Comparison of ENCODE assay signal across 9 cellular contexts in the genomic region with DNA sequence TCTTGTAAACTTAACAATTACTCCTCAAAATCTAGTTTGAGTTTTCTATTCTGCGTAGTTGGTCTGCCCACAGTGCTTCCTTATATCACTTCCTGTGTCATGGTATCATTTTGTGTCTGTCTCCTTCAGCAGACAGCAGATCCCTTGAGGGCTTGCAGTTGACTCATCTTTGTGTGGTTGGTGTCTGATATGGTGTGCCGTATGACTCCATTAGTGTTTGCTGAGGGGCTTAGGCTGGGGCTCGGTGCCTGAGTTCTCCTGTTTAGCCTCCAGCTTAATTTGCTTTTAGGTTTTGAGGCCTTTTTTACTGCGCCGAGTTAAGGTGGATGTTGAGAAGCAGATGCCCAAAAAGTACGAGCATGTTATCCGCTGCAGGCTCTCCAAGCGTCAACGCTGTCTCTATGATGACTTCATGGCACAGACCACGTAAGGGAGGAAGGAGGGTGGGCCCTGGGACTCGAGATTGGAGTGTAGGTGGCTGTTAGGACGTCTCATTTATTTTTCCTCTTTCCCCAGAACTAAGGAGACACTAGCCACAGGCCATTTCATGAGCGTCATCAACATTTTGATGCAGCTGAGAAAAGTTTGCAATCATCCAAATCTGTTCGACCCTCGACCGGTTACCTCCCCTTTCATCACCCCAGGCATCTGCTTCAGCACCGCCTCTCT. TPM values are rescaled to one million over a fixed set of nuclear protein-coding genes. Genes with fewer than 3 reads are reported as not detected.
A peak's percentile ranks its signal among the peaks of the same experiment; 100 is the strongest.
DNase-seq lines count a peak whose midpoint lies in the region; ATAC-seq and TF ChIP-seq lines count a peak whose summit lies in the region.
"Had no signal": no experiment of that assay in that cellular context is flagged by ENCODE, and none has a peak within 500 bp of the region (broad histone marks: within the 10 kb centered on the region; RNA-seq: fewer than 3 reads in every experiment).

No MANE protein-coding gene starts in this region.

- no peak overlapping the region for H3K4me3 ChIP-seq in epithelial cell of esophagus (ENCODE audit: low read length)
- H3K4me3 ChIP-seq: body of pancreas had no signal

- TF ChIP-seq CTCF in epithelial cell of esophagus (IDR thresholded peaks at IDR 0.05; ENCODE audit: insufficient read depth, low read depth, low read length, missing control alignments): no peak

- ATAC-seq in HG02973 (IDR thresholded peaks at IDR 0.05; ENCODE audit: unreplicated experiment) (peak; percentile 66), GM21717 (IDR thresholded peaks at IDR 0.05; ENCODE audit: unreplicated experiment) (no peak)
- ATAC-seq: body of pancreas had no signal

- peak; percentile 57 for DNase-seq in activated CD4-positive, alpha-beta T cell treated with anti-CD3 and anti-CD28 coated beads for 48 hours
- DNase-seq in epithelial cell of esophagus (ENCODE audit: low read depth) (peak; percentile 80), mucosa of gallbladder (ENCODE audit: low spot score) (no peak), NK-92 (lab: John Stamatoyannopoulos, UW; ENCODE audit: unreplicated experiment) (no peak), NCI-H748 treated with DMSO at 0.1 percent for 48 hours (lab: John Stamatoyannopoulos, UW) (no peak)
- DNase-seq in stimulated activated CD8-positive, alpha-beta memory T cell treated with anti-CD3 and anti-CD28 coated beads, Interleukin-12 subunit alpha, Interleukin-12 subunit beta, amount 100 ng/mL, for 24 hours (ENCODE audit: extremely low read depth): peak; percentile 12

RNA-seq across cellular contexts. Expression of gene SRCAP, which starts 16.9 kb away (rescaled TPM):
- 89.5 TPM for total RNA-seq in mucosa of gallbladder

RNA-seq across cellular contexts. Expression of gene PHKG2, which starts 32.3 kb away (rescaled TPM):
- total RNA-seq in mucosa of gallbladder: 39.2 TPM

RNA-seq across cellular contexts. Expression of gene CFAP119, which starts 46.0 kb away (rescaled TPM):
- total RNA-seq in mucosa of gallbladder: 13.2 TPM

RNA-seq across cellular contexts. Expression of gene RNF40, which starts 46.2 kb away (rescaled TPM):
- total RNA-seq in mucosa of gallbladder: 129 TPM

RNA-seq across cellular contexts. Expression of gene FBRS, which starts 57.7 kb away (rescaled TPM):
- total RNA-seq in mucosa of gallbladder: 84.9 TPM

Comparison
In these comparisons a context has a peak if more than half of its experiments do, and no peak if none do; other contexts are left out.
1. DNase-seq: peak in activated CD4-positive, alpha-beta T cell treated with anti-CD3 and anti-CD28 coated beads for 48 hours (single experiment), epithelial cell of esophagus (single experiment) and stimulated activated CD8-positive, alpha-beta memory T cell treated with anti-CD3 and anti-CD28 coated beads, Interleukin-12 subunit alpha, Interleukin-12 subunit beta, amount 100 ng/mL, for 24 hours (single experiment); none in mucosa of gallbladder (single experiment), NK-92 (single experiment) and NCI-H748 treated with DMSO at 0.1 percent for 48 hours (single experiment).